9 cellular contexts compared by ENCODE assay signal in the genomic region with DNA sequence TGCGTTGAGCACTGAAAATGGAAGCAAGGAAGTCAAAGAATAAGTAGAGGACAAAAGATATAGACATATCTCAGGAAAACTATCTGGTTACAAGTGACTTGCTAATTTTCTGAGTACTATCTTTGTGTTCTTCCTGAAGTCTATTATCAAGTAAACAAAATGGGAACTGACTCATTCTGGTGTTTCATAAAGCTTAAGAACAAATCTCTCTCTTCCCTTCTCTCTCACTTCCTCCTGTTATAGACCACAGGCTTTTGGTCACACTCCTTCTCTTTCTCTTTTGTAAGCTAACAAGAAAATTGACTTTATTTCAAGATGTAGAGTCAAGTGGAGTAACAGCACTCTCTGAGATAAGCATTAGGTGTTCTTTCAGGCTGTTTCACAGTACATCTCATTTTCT.
DNase-seq lines count a peak whose midpoint lies in the region; ATAC-seq and TF ChIP-seq lines count a peak whose summit lies in the region.
"Had no signal": no experiment of that assay in that cellular context is flagged by ENCODE, and none has a peak within 500 bp of the region (broad histone marks: within the 10 kb centered on the region; RNA-seq: fewer than 3 reads in every experiment).

No MANE protein-coding gene starts in this region.

- intact Hi-C loops in esophagus muscularis mucosa (cut with DNase I): no loop called here

- no peak for TF ChIP-seq POLR2A in esophagus muscularis mucosa (IDR thresholded peaks at IDR 0.05; ENCODE audit: low read depth)

- no peaks in the 10 kb centered on the region for H3K4me1 ChIP-seq in esophagus muscularis mucosa

- DNase-seq in KBM-7 (peak; percentile 11), fibroblast of villous mesenchyme (ENCODE audit: low read depth) (peak; percentile 27), esophagus muscularis mucosa (ENCODE audit: extremely low spot score) (no peak), G401 (ENCODE audit: low spot score) (no peak), NCI-H2196 treated with DMSO at 0.1 percent for 48 hours (lab: John Stamatoyannopoulos, UW; ENCODE audit: unreplicated experiment) (no peak)
- no peak for DNase-seq in activated T-cell treated with anti-CD3 and anti-CD28 coated beads, Interleukin-2, amount 50 U/mL, for 48 hours
- DNase-seq: naive B cell had no signal

- no peak for TF ChIP-seq EP300 in esophagus muscularis mucosa (IDR thresholded peaks at IDR 0.05)

- 93% methylated on average over 1 of the region's 1 CpG for whole genome bisulfite sequencing in esophagus muscularis mucosa

- H3K36me3 ChIP-seq in esophagus muscularis mucosa: no peaks in the 10 kb centered on the region

- no peaks in the 10 kb centered on the region for H3K27me3 ChIP-seq in esophagus muscularis mucosa

- ATAC-seq in GM18868 (IDR thresholded peaks at IDR 0.05; ENCODE audit: unreplicated experiment): peak; percentile 100
- peak; percentile 100 for ATAC-seq in HG02610 (IDR thresholded peaks at IDR 0.05; ENCODE audit: unreplicated experiment)

- no peak overlapping the region for H3K27ac ChIP-seq in esophagus muscularis mucosa (replicated peaks in 1 of 4)

- in situ Hi-C loops in KBM-7 (cut with MboI; ENCODE audit: low pct_unique_long_range_greater_than_20kb, low sequenced_read_pairs) (no loop called here), G401 (cut with HindIII; ENCODE audit: low sequenced_read_pairs) (no loop called here)

- TF ChIP-seq CTCF in fibroblast of villous mesenchyme (IDR thresholded peaks at IDR 0.05; ENCODE audit: insufficient read depth, low read depth, low read length): no peak
- no peak for TF ChIP-seq CTCF in esophagus muscularis mucosa (IDR thresholded peaks at IDR 0.05)

- no peaks in the 10 kb centered on the region for H3K9me3 ChIP-seq in esophagus muscularis mucosa

- H3K4me3 ChIP-seq in fibroblast of villous mesenchyme (ENCODE audit: low read depth, low read length) (no peak overlapping the region), esophagus muscularis mucosa (no peak overlapping the region)

Comparison
In these comparisons a context has a peak if more than half of its experiments do, and no peak if none do; other contexts are left out.
1. DNase-seq: peak in KBM-7 (single experiment) and fibroblast of villous mesenchyme (single experiment); none in esophagus muscularis mucosa (single experiment), G401 (single experiment), NCI-H2196 treated with DMSO at 0.1 percent for 48 hours (single experiment) and activated T-cell treated with anti-CD3 and anti-CD28 coated beads, Interleukin-2, amount 50 U/mL, for 48 hours (0 of 2).